8 cellular contexts compared by ENCODE assay signal in the genomic region with DNA sequence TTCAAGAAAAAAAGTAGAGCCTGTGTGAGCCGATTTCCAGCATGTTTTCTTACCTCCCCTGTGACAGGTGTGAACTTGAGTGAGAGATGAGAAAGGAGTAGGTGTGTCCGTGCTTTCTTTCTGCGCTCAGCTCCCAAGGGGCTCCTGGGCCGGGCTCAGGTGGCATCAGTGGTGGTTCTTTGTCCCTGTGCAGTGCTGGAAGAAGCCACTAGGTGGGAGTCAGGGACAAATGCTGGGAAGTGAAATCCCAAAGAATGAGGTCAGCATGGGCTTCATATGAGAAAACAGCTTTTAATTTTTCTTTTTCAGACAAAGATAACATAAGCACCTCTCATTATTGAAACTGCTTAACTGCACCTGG. TPM values are rescaled to one million over a fixed set of nuclear protein-coding genes. Genes with fewer than 3 reads are reported as not detected.
DNase-seq lines count a peak whose midpoint lies in the region; ATAC-seq and TF ChIP-seq lines count a peak whose summit lies in the region.

No MANE protein-coding gene starts in this region.

- no peak for ATAC-seq in HG02759 (IDR thresholded peaks at IDR 0.05; ENCODE audit: unreplicated experiment)

- TF ChIP-seq CTCF in epithelial cell of esophagus (IDR thresholded peaks at IDR 0.05; ENCODE audit: insufficient read depth, low read depth, low read length, missing control alignments), result peak; percentile 100

- DNase-seq in G401 (ENCODE audit: low spot score) (peak; percentile 72), RKO (ENCODE audit: low spot score) (peak; percentile 62), epithelial cell of esophagus (ENCODE audit: low read depth) (peak; percentile 73), mucosa of gallbladder (ENCODE audit: low spot score) (peak; percentile 62), GOT3 (lab: John Stamatoyannopoulos, UW) (no peak)
- DNase-seq in Jurkat, Clone E6-1 (ENCODE audit: low read depth, low spot score), result peak; percentile 9
- DNase-seq in activated naive CD4-positive, alpha-beta T cell treated with Interleukin-2 at 50 U/mL for 16 hours, result no peak

- H3K4me3 ChIP-seq in Jurkat, Clone E6-1 (ENCODE audit: low read length), result no peak overlapping the region
- no peak overlapping the region for H3K4me3 ChIP-seq in epithelial cell of esophagus (ENCODE audit: low read length)

- in situ Hi-C loops in G401 (cut with HindIII; ENCODE audit: low sequenced_read_pairs), result no loop called here

RNA-seq across cellular contexts. Expression of a gene that starts 57.8 kb away (rescaled TPM):
- 12.4 and 24.2 TPM in 2 replicates for total RNA-seq in G401 (2014; rRNA removed; shearing (Covaris generic))
- 22.6 TPM for polyA plus RNA-seq in Jurkat, Clone E6-1 (2012; ENCODE audit: insufficient read depth, insufficient read length)
- total RNA-seq in mucosa of gallbladder, result 104 TPM

Comparison
In these comparisons a context has a peak if more than half of its experiments do, and no peak if none do; other contexts are left out.
1. DNase-seq: peak in G401 (single experiment), Jurkat, Clone E6-1 (single experiment), RKO (single experiment), epithelial cell of esophagus (single experiment) and mucosa of gallbladder (single experiment); none in GOT3 (single experiment) and activated naive CD4-positive, alpha-beta T cell treated with Interleukin-2 at 50 U/mL for 16 hours (single experiment).